In the genomic region with DNA sequence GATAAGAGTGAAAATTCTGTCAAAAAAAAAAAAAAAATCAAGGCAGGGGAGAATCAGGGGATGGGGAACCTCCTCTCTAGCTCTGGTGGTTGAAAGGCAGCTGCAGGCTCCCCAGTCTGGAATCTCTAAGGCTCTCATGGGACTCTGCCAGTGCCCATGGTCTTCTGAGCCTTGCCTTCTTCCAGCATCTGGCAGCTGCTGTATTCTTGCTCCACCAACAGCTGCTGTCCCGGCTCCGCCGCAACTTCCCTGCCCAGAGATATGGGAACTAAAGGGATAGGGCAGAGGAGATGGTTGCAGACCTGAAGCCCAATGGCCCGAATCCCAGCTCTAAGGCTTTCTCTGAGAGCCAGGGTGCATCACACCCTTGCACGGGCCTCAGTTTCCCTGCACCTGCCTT, we compare ENCODE assay signal across 29 cellular contexts. TPM values are rescaled to one million over a fixed set of nuclear protein-coding genes. Genes with fewer than 3 reads are reported as not detected.
"Had no signal": no experiment of that assay in that cellular context is flagged by ENCODE, and none has a peak within 500 bp of the region (broad histone marks: within the 10 kb centered on the region; RNA-seq: fewer than 3 reads in every experiment).

No MANE protein-coding gene starts in this region.

- H3K4me3 ChIP-seq: adrenal gland, body of pancreas had no signal

- H3K4me1 ChIP-seq: adrenal gland, body of pancreas had no signal

- H3K27me3 ChIP-seq: adrenal gland, body of pancreas had no signal

- H3K36me3 ChIP-seq: adrenal gland, WERI-Rb-1 had no signal

- H3K9me3 ChIP-seq: adrenal gland, body of pancreas had no signal

- H3K27ac ChIP-seq: adrenal gland, body of pancreas, epithelial cell of prostate, WERI-Rb-1 had no signal

- FAIRE-seq: colon, endometrium, endothelial cell of umbilical vein, frontal cortex had no signal

- DNase-seq: activated B cell treated with CpG ODN at 0.5 μM for 24 hours; activated CD4-positive, alpha-beta T cell treated with anti-CD3 and anti-CD28 coated beads for 48 hours; activated CD4-positive, alpha-beta T cell treated with anti-CD3 and anti-CD28 coated beads, Interleukin-2, amount 50 U/mL, for 1 hour; activated CD4-positive, alpha-beta T cell treated with anti-CD3 and anti-CD28 coated beads, Interleukin-2, amount 50 U/mL, for 48 hours; activated CD8-positive, alpha-beta memory T cell treated with anti-CD3 and anti-CD28 coated beads for 24 hours; activated CD8-positive, alpha-beta T cell treated with anti-CD3 and anti-CD28 coated beads for 36 hours; activated effector memory CD4-positive, alpha-beta T cell treated with Interleukin-2 at 50 U/mL for 16 hours; activated naive CD4-positive, alpha-beta T cell treated with anti-CD3 and anti-CD28 coated beads for 36 hours; activated naive CD8-positive, alpha-beta T cell treated with anti-CD3 and anti-CD28 coated beads for 36 hours; activated naive CD8-positive, alpha-beta T cell treated with anti-CD3 and anti-CD28 coated beads, Interleukin-2, amount 50 U/mL, for 24 hours; activated T-cell treated with anti-CD3 and anti-CD28 coated beads, Interleukin-2, amount 50 U/mL, for 4 hours; adrenal gland; amygdala; aorta; body of pancreas; caudate nucleus; effector CD8-positive, alpha-beta T cell; foreskin fibroblast; head of caudate nucleus; T-helper 17 cell; T1000; WERI-Rb-1 had no signal

RNA-seq across cellular contexts. Expression of gene PHF21B, which starts 49.5 kb away (rescaled TPM):
- total RNA-seq: activated B cell treated with CpG ODN at 0.5 μM for 24 hours; activated naive CD4-positive, alpha-beta T cell treated with anti-CD3 and anti-CD28 coated beads for 36 hours; activated T-helper 17 cell treated with anti-CD3 and anti-CD28 coated beads, Interleukin-2, amount 50 U/mL, for 72 hours; endothelial cell of umbilical vein; esophagus mucosa; T-helper 17 cell had no signal
- polyA plus RNA-seq: aorta, endothelial cell of umbilical vein had no signal
